ENCODE assay signal across 8 cellular contexts in genomic region chr19:34963531-34964406, GRCh38. TPM values are rescaled to one million over a fixed set of nuclear protein-coding genes. Genes with fewer than 3 reads are reported as not detected.
DNase-seq lines count a peak whose midpoint lies in the region; ATAC-seq and TF ChIP-seq lines count a peak whose summit lies in the region.

Gene ZNF792 (minus strand): TSS chr19:34964229. CDS start chr19:34963662, 567 bp downstream.

- H3K4me1 ChIP-seq in PC-3 (ENCODE audit: insufficient read depth, low read length), result peaks cover 30% of the 10 kb centered on the region
- no peaks in the 10 kb centered on the region for H3K4me1 ChIP-seq in foreskin keratinocyte
- peaks cover 18% of the 10 kb centered on the region for H3K4me1 ChIP-seq in testis

- 0% methylated on average over 6 to 62 of the region's 80 CpGs for WGBS in testis, 2 donors

- peak within 1 kb of the TSS; percentile 68 for H3K9ac ChIP-seq in PC-3 (ENCODE audit: low read length)
- H3K9ac ChIP-seq in neural cell (ENCODE audit: low read length), result peak within 1 kb of the TSS; percentile 72

- CTCF ChIA-PET in AG04449 (lab: Yijun Ruan, JAX) (interaction anchor here (1.0 to 5.7 kb wide), 2 partner anchors 9 to 178 kb away, joined by 3 to 35 read pairs; no protein-coding TSS in a partner anchor), PC-3 (lab: Charles Lee) (no interaction called here)

- H3K27ac ChIP-seq in PC-3 (ENCODE audit: low read length) (0 out of 2 replicates have a peak within 1 kb of the TSS, but pooled peaks have one; percentile 56), foreskin keratinocyte (no peak within 1 kb of the TSS), neural cell (ENCODE audit: low read length) (peak within 1 kb of the TSS; percentile 28), testis (peak within 1 kb of the TSS in 1 of 2 donors; percentile 11)

- H3K79me2 ChIP-seq in PC-3 (ENCODE audit: low read length) (peaks cover 26% of the 10 kb centered on the region), neural cell (replicated peaks; ENCODE audit: insufficient read depth, low read length) (peaks cover 6% of the 10 kb centered on the region)

- TF ChIP-seq EP300 in neural cell (conservative IDR thresholded peaks at IDR 0.05; ENCODE audit: poor library complexity, severe bottlenecking), result no peak

- TF ChIP-seq CTCF in AG04449 (IDR thresholded peaks at IDR 0.05; ENCODE audit: insufficient read depth, low read length, missing control alignments), result no peak
- TF ChIP-seq CTCF in PC-3 (conservative IDR thresholded peaks at IDR 0.05; ENCODE audit: low read depth, low read length), result no peak
- no peak for TF ChIP-seq CTCF in foreskin keratinocyte (conservative IDR thresholded peaks at IDR 0.05)
- TF ChIP-seq CTCF in neural cell (IDR thresholded peaks at IDR 0.05; ENCODE audit: poor library complexity, severe bottlenecking), result no peak
- no peak for TF ChIP-seq CTCF in testis (IDR thresholded peaks at IDR 0.05)

- H3K9me2 ChIP-seq in PC-3 (replicated peaks; ENCODE audit: low read length) (no peaks in the 10 kb centered on the region), neural cell (ENCODE audit: insufficient read depth, low read length) (no peaks in the 10 kb centered on the region)

- H3F3A ChIP-seq in PC-3 (ENCODE audit: low read length, unreplicated experiment) (no peaks in the 10 kb centered on the region), neural cell (ENCODE audit: insufficient read depth, low read length, poor library complexity, severe bottlenecking) (no peaks in the 10 kb centered on the region)

- H3K4me3 ChIP-seq in AG04449 (ENCODE audit: low read depth, low read length) (peak within 1 kb of the TSS; percentile 75), PC-3 (ENCODE audit: low read length) (peak within 1 kb of the TSS; percentile 85), neural cell (ENCODE audit: low read length) (peak within 1 kb of the TSS; percentile 92), testis (peak within 1 kb of the TSS; percentile 73 to 85)

- H3K9me3 ChIP-seq in PC-3 (ENCODE audit: low read length) (peaks cover 8% of the 10 kb centered on the region), neural cell (ENCODE audit: low read length) (no peaks in the 10 kb centered on the region), testis (no peaks in the 10 kb centered on the region)

- POLR2A ChIA-PET in AG04449 (lab: Yijun Ruan, JAX) (no interaction called here), PC-3 (lab: Charles Lee; ENCODE audit: unreplicated experiment) (no interaction called here)

- H3K27me3 ChIP-seq in PC-3 (ENCODE audit: low read length), result no peaks in the 10 kb centered on the region
- no peaks in the 10 kb centered on the region for H3K27me3 ChIP-seq in foreskin keratinocyte
- no peaks in the 10 kb centered on the region for H3K27me3 ChIP-seq in neural cell (ENCODE audit: insufficient read depth, low read depth, low read length)
- no peaks in the 10 kb centered on the region for H3K27me3 ChIP-seq in testis

- intact Hi-C loops in PC-3 (cut with micrococcal nuclease) (no loop called here), testis (cut with DNase I; ENCODE audit: low total_unique reads) (no loop called here)

- no peak for TF ChIP-seq RAD21 in neural cell (conservative IDR thresholded peaks at IDR 0.05)

- peak; percentile 79 for ATAC-seq in GM18867 (IDR thresholded peaks at IDR 0.05; ENCODE audit: unreplicated experiment)
- peak; percentile 46 for ATAC-seq in HG03521 (IDR thresholded peaks at IDR 0.05; ENCODE audit: unreplicated experiment)
- ATAC-seq in PC-3, result peak; percentile 71
- ATAC-seq in foreskin keratinocyte, result peak; percentile 72

- H4K20me1 ChIP-seq in PC-3 (ENCODE audit: low read length), result no peaks in the 10 kb centered on the region
- H4K20me1 ChIP-seq in neural cell (ENCODE audit: insufficient read depth), result no peaks in the 10 kb centered on the region

- DNase-seq in AG04449 (ENCODE audit: low read depth, low spot score) (no peak), PC-3 (peak; percentile 41), foreskin keratinocyte (peak in 1 of 2 donors; percentile 22), testis (peak; percentile 66)
- peak; percentile 31 for DNase-seq in activated effector memory CD4-positive, alpha-beta T cell treated with Interleukin-2 at 50 U/mL for 16 hours

- H3K36me3 ChIP-seq in PC-3 (ENCODE audit: low read depth, low read length), result peaks cover 15% of the 10 kb centered on the region
- H3K36me3 ChIP-seq in neural cell (ENCODE audit: insufficient read depth, low read length), result peaks cover 2% of the 10 kb centered on the region
- no peaks in the 10 kb centered on the region for H3K36me3 ChIP-seq in testis (ENCODE audit: low read depth, missing control alignments)

- no peak for TF ChIP-seq POLR2A in testis (IDR thresholded peaks at IDR 0.05)

- peak within 1 kb of the TSS; percentile 90 for H2AFZ ChIP-seq in PC-3 (ENCODE audit: low read length)
- H2AFZ ChIP-seq in neural cell (ENCODE audit: low read depth, low read length), result peak within 1 kb of the TSS; percentile 69

- H3K4me2 ChIP-seq in PC-3 (ENCODE audit: low read length) (peak within 1 kb of the TSS; percentile 84), neural cell (ENCODE audit: low read length) (peak within 1 kb of the TSS; percentile 89)

- no TSS peak for BruUV-seq in PC-3 (replicated peaks; lab: Mats Ljungman, UMichigan)

TF ChIP-seq in neural cell, 6 proteins besides CTCF, POLR2A, EP300 and RAD21:
- TF ChIP-seq REST (IDR thresholded peaks at IDR 0.05; ENCODE audit: borderline replicate concordance) (peak; percentile 60), EZH2 (IDR thresholded peaks at IDR 0.05; ENCODE audit: borderline replicate concordance, insufficient read depth, low read length, poor library complexity, severe bottlenecking) (no peak), MXI1 (conservative IDR thresholded peaks at IDR 0.05; ENCODE audit: poor library complexity, severe bottlenecking) (peak; percentile 37), SMC3 (conservative IDR thresholded peaks at IDR 0.05; ENCODE audit: poor library complexity) (no peak), POLR2AphosphoS5 (IDR thresholded peaks at IDR 0.05) (peak; percentile 50)

RNA-seq across cellular contexts. Expression of gene ZNF792, which starts in this region (rescaled TPM):
- total RNA-seq in PC-3 (2014; rRNA removed) (5.8 and 6.3 TPM in 2 replicates), foreskin keratinocyte (3.2 and 3.6 TPM in 2 replicates), testis (1 to 10 TPM; 5.4 to 6.6 TPM)
- polyA plus RNA-seq in foreskin keratinocyte (0.72 and 0.95 TPM in 2 replicates), neural cell (3.7 and 5.7 TPM in 2 replicates), testis (ENCODE audit: insufficient read depth, low read depth, low replicate concordance) (2.3 TPM)
- 19.0 and 19.9 TPM in 2 replicates for polyA minus RNA-seq in neural cell
